1 cellular context compared by ENCODE assay signal in genomic region chr9:70571247-70571646, GRCh38.
TF ChIP-seq lines count a peak whose summit lies in the region.

No MANE protein-coding gene starts in this region.

TF ChIP-seq in HepG2, 621 proteins besides CTCF, POLR2A, EP300 and RAD21 (continued from another document):
- no peak for TF ChIP-seq AHDC1 (CRISPR knock-in tag; IDR thresholded peaks at IDR 0.05; ENCODE audit: borderline replicate concordance)
- no peak for TF ChIP-seq ZBTB38 (CRISPR knock-in tag; IDR thresholded peaks at IDR 0.05)
- TF ChIP-seq HHEX (CRISPR knock-in tag; IDR thresholded peaks at IDR 0.05): no peak
- no peak for TF ChIP-seq RELA (CRISPR knock-in tag; IDR thresholded peaks at IDR 0.05)
- TF ChIP-seq ZNF382 (CRISPR knock-in tag; IDR thresholded peaks at IDR 0.05; ENCODE audit: borderline replicate concordance): no peak
- TF ChIP-seq ZFP36 (IDR thresholded peaks at IDR 0.05; ENCODE audit: borderline replicate concordance, low read depth, low read length, partially characterized antibody): no peak
- TF ChIP-seq TGIF2 (CRISPR knock-in tag; IDR thresholded peaks at IDR 0.05): no peak
- peak; percentile 63 for TF ChIP-seq ZNF770 (CRISPR knock-in tag; IDR thresholded peaks at IDR 0.05)
- TF ChIP-seq ZSCAN20 (CRISPR knock-in tag; IDR thresholded peaks at IDR 0.05; ENCODE audit: borderline replicate concordance): no peak
- TF ChIP-seq ZBTB43 (CRISPR knock-in tag; conservative IDR thresholded peaks at IDR 0.05): no peak
- no peak for TF ChIP-seq FOXO4 (CRISPR knock-in tag; conservative IDR thresholded peaks at IDR 0.05)
- peak; percentile 47 for TF ChIP-seq PAXIP1 (CRISPR knock-in tag; conservative IDR thresholded peaks at IDR 0.05)
- no peak for TF ChIP-seq PLRG1 (conservative IDR thresholded peaks at IDR 0.05)
- TF ChIP-seq ZNF333 (CRISPR knock-in tag; IDR thresholded peaks at IDR 0.05; ENCODE audit: borderline replicate concordance): no peak
- no peak for TF ChIP-seq ZNF513 (CRISPR knock-in tag; conservative IDR thresholded peaks at IDR 0.05)
- TF ChIP-seq FOSL1 (CRISPR knock-in tag; IDR thresholded peaks at IDR 0.05; ENCODE audit: borderline replicate concordance): no peak
